ENCODE assay signal across 8 cellular contexts in the genomic region with DNA sequence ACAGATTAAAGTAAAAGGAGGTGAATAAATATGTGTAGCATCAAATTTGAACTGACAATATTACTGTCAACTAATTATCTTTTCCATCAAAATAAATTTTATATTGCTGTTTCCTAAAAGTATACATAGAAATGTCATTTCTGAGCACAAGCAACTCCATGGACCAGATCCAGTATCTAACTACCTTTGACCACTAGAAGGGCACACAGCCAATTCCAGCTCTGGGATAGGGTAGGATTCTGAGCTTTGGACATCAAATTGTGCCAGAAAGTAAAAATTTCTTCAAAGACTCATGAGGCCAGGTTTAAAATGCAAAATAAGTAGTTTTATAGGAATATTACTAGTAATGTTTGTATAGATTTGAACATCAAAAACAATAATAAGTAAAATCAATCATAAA.
"Had no signal": no experiment of that assay in that cellular context is flagged by ENCODE, and none has a peak within 500 bp of the region (broad histone marks: within the 10 kb centered on the region; RNA-seq: fewer than 3 reads in every experiment).

No MANE protein-coding gene starts in this region.

- ATAC-seq: HCT116 had no signal

- H2AFZ ChIP-seq: GM23248 had no signal

- H3K9ac ChIP-seq: GM23248 had no signal

- H3K4me1 ChIP-seq: HAP-1 had no signal

- H3K9me3 ChIP-seq: HAP-1 had no signal

- H3K36me3 ChIP-seq: HAP-1 had no signal

- FAIRE-seq: HTR-8/SVneo had no signal

- H3K4me3 ChIP-seq: GM23248, HAP-1 had no signal

- DNase-seq: GM23248, GOT3, H7, HFFc6, KBM-7 had no signal

- H3K27ac ChIP-seq: GM23248 had no signal
